Comparison of ENCODE assay signal across 7 cellular contexts in genomic region chr18:13137939-13138821, GRCh38.
DNase-seq lines count a peak whose midpoint lies in the region; ATAC-seq, FAIRE-seq and TF ChIP-seq lines count a peak whose summit lies in the region.

No MANE protein-coding gene starts in this region.

- no peaks in the 10 kb centered on the region for H3K79me2 ChIP-seq in SU-DHL-6 (ENCODE audit: insufficient read depth, low read length)
- H3K79me2 ChIP-seq in GM12878 (ENCODE audit: control insufficient read depth, insufficient read depth, low read length): no peaks in the 10 kb centered on the region
- peaks cover 6% of the 10 kb centered on the region for H3K79me2 ChIP-seq in HepG2 (ENCODE audit: insufficient read depth, low read length)

- TF ChIP-seq EP300 in GM12878 (IDR thresholded peaks at IDR 0.05; ENCODE audit: borderline replicate concordance in 1 of 2, control insufficient read depth in 1 of 2, low read depth in 2 of 2, low read length in 2 of 2): no peak
- TF ChIP-seq EP300 in HepG2 (IDR thresholded peaks at IDR 0.05; ENCODE audit: low read depth in 2 of 2, low read length in 2 of 2): peak; percentile 30 to 36; a peak in 1 of 4 replicates
- TF ChIP-seq EP300 in HepG2 (CRISPR knock-in tag; IDR thresholded peaks at IDR 0.05; ENCODE audit: borderline replicate concordance): 0 out of 2 replicates have a peak, but pooled peaks have one; percentile 27

- H3K4me3 ChIP-seq in SU-DHL-6 (ENCODE audit: insufficient read depth, low read length, poor library complexity, severe bottlenecking) (no peak overlapping the region), GM12878 (peak overlapping the region; percentile 82), HepG2 (replicated peaks in 1 of 3; ENCODE audit: insufficient read depth in 1 of 3, low read depth in 2 of 3, low read length in 3 of 3) (peak overlapping the region; percentile 81 to 98 (median 88))

- H2AFZ ChIP-seq in SU-DHL-6 (ENCODE audit: low read depth, low read length, severe bottlenecking): no peak overlapping the region
- H2AFZ ChIP-seq in GM12878 (ENCODE audit: control insufficient read depth, low read depth, low read length): peak overlapping the region; percentile 88
- H2AFZ ChIP-seq in HepG2 (ENCODE audit: low read length): no peak overlapping the region

- peak overlapping the region; percentile 53 for H3K4me2 ChIP-seq in SU-DHL-6 (ENCODE audit: low read depth, low read length, poor library complexity, severe bottlenecking)
- peak overlapping the region; percentile 83 for H3K4me2 ChIP-seq in GM12878 (ENCODE audit: control insufficient read depth, insufficient read depth)
- H3K4me2 ChIP-seq in HepG2 (ENCODE audit: low read depth, low read length): peak overlapping the region; percentile 90

- in situ Hi-C loops in GM12878 (cut with MboI): no loop called here
- in situ Hi-C loops in HepG2 (cut with HindIII; ENCODE audit: extremely low pct_ligation_motif_present, low pct_unique_long_range_greater_than_20kb): loop anchor here (5.0 kb wide), 1 partner anchor 489 kb away; no protein-coding TSS in a partner anchor

- TF ChIP-seq CTCF in SU-DHL-6 (IDR thresholded peaks at IDR 0.05; ENCODE audit: insufficient read depth, low read length, poor library complexity, severe bottlenecking) (no peak), GM12878 (IDR thresholded peaks at IDR 0.05 in 2 of 3, conservative IDR thresholded peaks at IDR 0.05 in 1 of 3; ENCODE audit: control insufficient read depth in 2 of 3, extremely low read depth in 1 of 3, insufficient read depth in 1 of 3, low read depth in 3 of 3, low read length in 3 of 3) (no peak), HepG2 (CRISPR knock-in tag; IDR thresholded peaks at IDR 0.05) (no peak)

- SMC1A ChIA-PET in GM12878 (lab: Charles Lee; ENCODE audit: uncharacterized antibody, unreplicated experiment): interaction anchor here (3.3 kb wide), 1 partner anchor 21 kb away, joined by 9 read pairs; no protein-coding TSS in a partner anchor

- TF ChIP-seq RAD21 in GM12878 (IDR thresholded peaks at IDR 0.05; ENCODE audit: insufficient read depth, low read depth, low read length) (no peak), HepG2 (CRISPR knock-in tag; IDR thresholded peaks at IDR 0.05) (no peak)

- H3K27me3 ChIP-seq in SU-DHL-6 (ENCODE audit: low read length) (no peaks in the 10 kb centered on the region; the same call in 1 of the 2 replicates), GM12878 (replicated peaks in 1 of 2; ENCODE audit: control insufficient read depth in 2 of 2, insufficient read depth in 2 of 2, low read length in 1 of 2) (no peaks in the 10 kb centered on the region), HepG2 (ENCODE audit: control insufficient read depth in 1 of 2, insufficient read depth in 2 of 2, low read length in 2 of 2) (no peaks in the 10 kb centered on the region; a peak in 1 of 5 replicates)

- no peaks in the 10 kb centered on the region for H3K36me3 ChIP-seq in SU-DHL-6 (ENCODE audit: low read length)
- no peaks in the 10 kb centered on the region for H3K36me3 ChIP-seq in GM12878 (ENCODE audit: control insufficient read depth in 2 of 2, insufficient read depth in 2 of 2, low read length in 1 of 2)
- no peaks in the 10 kb centered on the region for H3K36me3 ChIP-seq in HepG2 (replicated peaks in 1 of 2; ENCODE audit: control insufficient read depth in 1 of 2, insufficient read depth in 2 of 2, low read length in 2 of 2)

- no peak overlapping the region for H3K27ac ChIP-seq in SU-DHL-6 (ENCODE audit: low read depth, low read length)
- peak overlapping the region; percentile 38 for H3K27ac ChIP-seq in GM12878 (ENCODE audit: control insufficient read depth, insufficient read depth)
- H3K27ac ChIP-seq in HepG2 (ENCODE audit: extremely low read length, insufficient read depth, low read length): peak overlapping the region; percentile 99

- CTCF ChIA-PET in GM12878 (lab: Yijun Ruan, JAX) (interaction anchor here (1.8 kb wide), 1 partner anchor 22 kb away, joined by 12 read pairs; no protein-coding TSS in a partner anchor), HepG2 (lab: Yijun Ruan, JAX; ENCODE audit: low intra/inter-chr PET ratio, low total read pairs) (interaction anchor here (1.0 to 3.4 kb wide), 2 partner anchors 21 kb away, joined by 3 to 20 read pairs; no protein-coding TSS in a partner anchor)

- BruUV-seq in GM12878 (replicated peaks; lab: Mats Ljungman, UMichigan) (no TSS peak), HepG2 (replicated peaks; lab: Mats Ljungman, UMichigan) (TSS peak; percentile 91)

- intact Hi-C loops in GM12878 (cut with micrococcal nuclease; ENCODE audit: unreplicated experiment): loop anchor here (5.0 kb wide), 1 partner anchor 146 kb away; the partner anchor contains the start of gene CEP192
- intact Hi-C loops in HepG2 (cut with micrococcal nuclease; ENCODE audit: unreplicated experiment): loop anchor here (1.0 to 5.0 kb wide), 6 partner anchors 9 to 493 kb away; no protein-coding TSS in a partner anchor

- H3K4me1 ChIP-seq in GM12878 (ENCODE audit: control insufficient read depth, insufficient read depth, low read length): peaks cover 12% of the 10 kb centered on the region
- H3K4me1 ChIP-seq in HepG2 (ENCODE audit: insufficient read depth, low read length): peaks cover 40% of the 10 kb centered on the region

- no peaks in the 10 kb centered on the region for H3K9me2 ChIP-seq in SU-DHL-6 (replicated peaks; ENCODE audit: insufficient read depth, low read length)

- no peaks in the 10 kb centered on the region for H3F3A ChIP-seq in SU-DHL-6 (ENCODE audit: insufficient read depth)

- DNase-seq in GM12878 (ENCODE audit: low read depth, low spot score): peak; percentile 77
- DNase-seq in HepG2 (ENCODE audit: low spot score): peak; percentile 99
- peak; percentile 54 for DNase-seq in stimulated activated CD8-positive, alpha-beta memory T cell treated with anti-CD3 and anti-CD28 coated beads, Interleukin-4, amount 100 ng/mL, for 48 hours
- no peak for DNase-seq in middle frontal gyrus (ENCODE audit: extremely low spot score, low spot score)

- FAIRE-seq in GM12878 (lab: Jason Lieb, UNC) (peak; percentile 84), HepG2 (lab: Jason Lieb, UNC) (peak; percentile 100)

- H3K9me3 ChIP-seq in SU-DHL-6 (ENCODE audit: insufficient read depth, low read length) (0 out of 2 replicates have a peak, but pooled peaks cover 1% of the 10 kb centered on the region), GM12878 (replicated peaks; ENCODE audit: control insufficient read depth, insufficient read depth, low read length) (no peaks in the 10 kb centered on the region; the same call in 2 of the 3 replicates), HepG2 (ENCODE audit: low read length) (no peaks in the 10 kb centered on the region)

- no peak for TF ChIP-seq POLR2A in GM12878 (IDR thresholded peaks at IDR 0.05; ENCODE audit: low read depth, low read length)
- peak in 1 of 2 experiments; percentile 83; a peak in 2 of 4 replicates for TF ChIP-seq POLR2A in HepG2 (IDR thresholded peaks at IDR 0.05; ENCODE audit: insufficient read depth in 1 of 2, low read depth in 2 of 2, low read length in 2 of 2)

- 61% methylated on average over 27 of the region's 27 CpGs for WGBS in GM12878 (ENCODE audit: insufficient coverage, insufficient replicate concordance, low lambda C conversion rate, missing lambda C conversion rate)
- WGBS in HepG2 (ENCODE audit: low lambda C conversion rate): 1% methylated on average over 10 of the region's 27 CpGs

- no peaks in the 10 kb centered on the region for H4K20me1 ChIP-seq in SU-DHL-6 (ENCODE audit: low read depth, low read length)
- H4K20me1 ChIP-seq in GM12878 (ENCODE audit: control insufficient read depth, insufficient read depth): no peaks in the 10 kb centered on the region
- no peaks in the 10 kb centered on the region for H4K20me1 ChIP-seq in HepG2 (ENCODE audit: insufficient read depth, low read length)

- H3K9ac ChIP-seq in SU-DHL-6 (ENCODE audit: low read length) (no peak overlapping the region), GM12878 (ENCODE audit: control insufficient read depth, insufficient read depth, low read length) (peak overlapping the region; percentile 68), HepG2 (ENCODE audit: insufficient read depth, low read depth, low read length) (peak overlapping the region; percentile 97)

- POLR2A ChIA-PET in GM12878 (lab: Charles Lee) (interaction anchor here (0.7 to 1.0 kb wide), 2 partner anchors 140 to 253 kb away, joined by 3 to 4 read pairs; no protein-coding TSS in a partner anchor), HepG2 (lab: Yijun Ruan, JAX) (interaction anchor here (0.9 to 2.8 kb wide), 22 partner anchors 8 to 761 kb away, joined by 3 to 15 read pairs (median 6); partner anchors contain the start of genes AFG3L2 and CEP192)

- ATAC-seq in GM18870 (IDR thresholded peaks at IDR 0.05; ENCODE audit: unreplicated experiment) (peak; percentile 74), HG03280 (IDR thresholded peaks at IDR 0.05; ENCODE audit: unreplicated experiment) (peak; percentile 70), GM12878 (peak; percentile 89), HepG2 (peak; percentile 91)

- RAD21 ChIA-PET in GM12878 (lab: Charles Lee; ENCODE audit: unreplicated experiment): interaction anchor here (2.1 kb wide), 1 partner anchor 21 kb away, joined by 10 read pairs; no protein-coding TSS in a partner anchor

TF ChIP-seq in GM12878, 131 proteins besides CTCF, POLR2A, EP300 and RAD21 (continues in another document):
- TF ChIP-seq RELB (IDR thresholded peaks at IDR 0.05; ENCODE audit: low read depth): no peak

TF ChIP-seq in HepG2, 621 proteins besides CTCF, POLR2A, EP300 and RAD21 (continues in another document):
- TF ChIP-seq ZNF773 (CRISPR knock-in tag; IDR thresholded peaks at IDR 0.05; ENCODE audit: borderline replicate concordance) (no peak), TP53 (CRISPR knock-in tag; conservative IDR thresholded peaks at IDR 0.05) (no peak), GMEB2 (CRISPR knock-in tag; IDR thresholded peaks at IDR 0.05; ENCODE audit: low read depth) (no peak), ZNF350 (CRISPR knock-in tag; IDR thresholded peaks at IDR 0.05; ENCODE audit: borderline replicate concordance, low read depth) (no peak; the same call in 1 of the 2 replicates), ZNF225 (CRISPR knock-in tag; IDR thresholded peaks at IDR 0.05) (no peak), JARID2 (CRISPR knock-in tag; IDR thresholded peaks at IDR 0.05; ENCODE audit: insufficient replicate concordance) (no peak), ZNF253 (CRISPR knock-in tag; IDR thresholded peaks at IDR 0.05; ENCODE audit: borderline replicate concordance) (no peak), ZFX (CRISPR knock-in tag; IDR thresholded peaks at IDR 0.05; ENCODE audit: low read depth) (peak; percentile 46)
